ENCODE assay signal across 10 cellular contexts in genomic region chr12:644293-644639, GRCh38. TPM values are rescaled to one million over a fixed set of nuclear protein-coding genes. Genes with fewer than 3 reads are reported as not detected.
A peak's percentile ranks its signal among the peaks of the same experiment; 100 is the strongest.
DNase-seq lines count a peak whose midpoint lies in the region; ATAC-seq and TF ChIP-seq lines count a peak whose summit lies in the region.
"Had no signal": no experiment of that assay in that cellular context is flagged by ENCODE, and none has a peak within 500 bp of the region (broad histone marks: within the 10 kb centered on the region; RNA-seq: fewer than 3 reads in every experiment).

No MANE protein-coding gene starts in this region.

- peak overlapping the region; percentile 90 for H3K27ac Mint-ChIP-seq in T-helper 1 cell treated with Interleukin-12 subunit alpha and Interleukin-12 subunit beta and Interleukin-4 antibody, amounts not matched to agents 30 μg/mL and 1 μg/mL, for 36 hours
- no peak overlapping the region for H3K27ac Mint-ChIP-seq in WTC11
- no peak overlapping the region for H3K27ac Mint-ChIP-seq in stimulated activated naive B cell treated with anti-CD40 and anti-IgM and Interleukin-4, amounts not matched to agents 10 μg/mL and 1 μg/mL and 100 μg/mL, for 72 hours

- H3K79me2 ChIP-seq in hepatocyte = no peaks in the 10 kb centered on the region

- H3K4me2 ChIP-seq in hepatocyte = peak overlapping the region; percentile 94

- no peaks in the 10 kb centered on the region for H3K9me3 ChIP-seq in hepatocyte (ENCODE audit: low read depth)

- H3K36me3 ChIP-seq in hepatocyte (replicated peaks; ENCODE audit: insufficient read depth, low read depth) = no peaks in the 10 kb centered on the region

- ATAC-seq in WTC11 (no peak), HG03139 (IDR thresholded peaks at IDR 0.05; ENCODE audit: unreplicated experiment) (no peak), GM21367 (IDR thresholded peaks at IDR 0.05; ENCODE audit: unreplicated experiment) (no peak)
- no peak for ATAC-seq in stimulated activated naive B cell treated with anti-CD40 and anti-IgM and Interleukin-4, amounts not matched to agents 10 μg/mL and 1 μg/mL and 100 μg/mL, for 72 hours (replicated peaks)

- H3K9me2 ChIP-seq in hepatocyte (replicated peaks; ENCODE audit: insufficient read depth) = no peaks in the 10 kb centered on the region

- CTCF ChIA-PET in WTC11 (lab: Charles Lee) = interaction anchor here (2.5 kb wide), 1 partner anchor 107 kb away, joined by 23 read pairs; no protein-coding TSS in a partner anchor

- H3K36me3 Mint-ChIP-seq in T-helper 1 cell treated with Interleukin-12 subunit alpha and Interleukin-12 subunit beta and Interleukin-4 antibody, amounts not matched to agents 30 μg/mL and 1 μg/mL, for 36 hours (ENCODE audit: low read depth) = peaks cover 8% of the 10 kb centered on the region
- no peaks in the 10 kb centered on the region for H3K36me3 Mint-ChIP-seq in WTC11
- peaks cover 6 to 14% of the 10 kb centered on the region in 2 donors for H3K36me3 Mint-ChIP-seq in stimulated activated naive B cell treated with anti-CD40 and anti-IgM and Interleukin-4, amounts not matched to agents 10 μg/mL and 1 μg/mL and 100 μg/mL, for 72 hours

- H3K4me3 ChIP-seq in hepatocyte = no peak overlapping the region

- WGBS in hepatocyte (ENCODE audit: low lambda C conversion rate, missing lambda C conversion rate) = 94% methylated on average over 6 of the region's 6 CpGs

- no peaks in the 10 kb centered on the region for H3K27me3 ChIP-seq in hepatocyte

- TF ChIP-seq CTCF in WTC11 (IDR thresholded peaks at IDR 0.05) (no peak), hepatocyte (IDR thresholded peaks at IDR 0.05; ENCODE audit: poor library complexity) (no peak)

- H3K9me3 Mint-ChIP-seq in T-helper 1 cell treated with Interleukin-12 subunit alpha and Interleukin-12 subunit beta and Interleukin-4 antibody, amounts not matched to agents 30 μg/mL and 1 μg/mL, for 36 hours = no peaks in the 10 kb centered on the region
- H3K9me3 Mint-ChIP-seq in WTC11 = no peaks in the 10 kb centered on the region
- no peaks in the 10 kb centered on the region for H3K9me3 Mint-ChIP-seq in stimulated activated naive B cell treated with anti-CD40 and anti-IgM and Interleukin-4, amounts not matched to agents 10 μg/mL and 1 μg/mL and 100 μg/mL, for 72 hours

- H4K20me1 ChIP-seq in hepatocyte (ENCODE audit: insufficient read depth, poor library complexity, severe bottlenecking) = no peaks in the 10 kb centered on the region

- H3K27me3 Mint-ChIP-seq in T-helper 1 cell treated with Interleukin-12 subunit alpha and Interleukin-12 subunit beta and Interleukin-4 antibody, amounts not matched to agents 30 μg/mL and 1 μg/mL, for 36 hours (ENCODE audit: low read depth) = no peaks in the 10 kb centered on the region
- H3K27me3 Mint-ChIP-seq in WTC11 (ENCODE audit: low read depth) = no peaks in the 10 kb centered on the region
- no peaks in the 10 kb centered on the region for H3K27me3 Mint-ChIP-seq in stimulated activated naive B cell treated with anti-CD40 and anti-IgM and Interleukin-4, amounts not matched to agents 10 μg/mL and 1 μg/mL and 100 μg/mL, for 72 hours

- peaks cover 37% of the 10 kb centered on the region for H3K4me1 Mint-ChIP-seq in T-helper 1 cell treated with Interleukin-12 subunit alpha and Interleukin-12 subunit beta and Interleukin-4 antibody, amounts not matched to agents 30 μg/mL and 1 μg/mL, for 36 hours (ENCODE audit: low read depth)
- peaks cover 7% of the 10 kb centered on the region for H3K4me1 Mint-ChIP-seq in WTC11
- peaks cover 28 to 77% of the 10 kb centered on the region in 2 donors for H3K4me1 Mint-ChIP-seq in stimulated activated naive B cell treated with anti-CD40 and anti-IgM and Interleukin-4, amounts not matched to agents 10 μg/mL and 1 μg/mL and 100 μg/mL, for 72 hours

- H2AFZ ChIP-seq in hepatocyte = no peak overlapping the region

- POLR2A ChIA-PET in WTC11 (lab: Charles Lee) = no interaction called here

- H3K4me1 ChIP-seq in hepatocyte (ENCODE audit: insufficient read depth) = peaks cover 27% of the 10 kb centered on the region

- no peak overlapping the region for H3K27ac ChIP-seq in hepatocyte
- H3K27ac ChIP-seq: 22Rv1 had no signal

- peak overlapping the region; percentile 75 for H3K4me3 Mint-ChIP-seq in T-helper 1 cell treated with Interleukin-12 subunit alpha and Interleukin-12 subunit beta and Interleukin-4 antibody, amounts not matched to agents 30 μg/mL and 1 μg/mL, for 36 hours
- H3K4me3 Mint-ChIP-seq in WTC11 = peak overlapping the region; percentile 61
- peak overlapping the region; percentile 83 to 90 for H3K4me3 Mint-ChIP-seq in stimulated activated naive B cell treated with anti-CD40 and anti-IgM and Interleukin-4, amounts not matched to agents 10 μg/mL and 1 μg/mL and 100 μg/mL, for 72 hours

- DNase-seq in T-helper 1 cell (no peak), WTC11 (ENCODE audit: low spot score) (no peak), hepatocyte (ENCODE audit: low spot score) (no peak), GM19240 (ENCODE audit: insufficient read length, low spot score) (no peak)
- no peak for DNase-seq in stimulated activated naive B cell treated with anti-CD40 and anti-IgM and Interleukin-4, amounts not matched to agents 10 μg/mL and 1 μg/mL and 100 μg/mL, for 72 hours
- DNase-seq: NCI-H1048 had no signal

TF ChIP-seq in WTC11, 78 proteins besides CTCF, POLR2A, EP300 and RAD21 (continues in another document):
- TF ChIP-seq ZNF396 (CRISPR knock-in tag; IDR thresholded peaks at IDR 0.05; ENCODE audit: borderline replicate concordance) (no peak), ATF6 (CRISPR knock-in tag; IDR thresholded peaks at IDR 0.05) (no peak), TCF7 (CRISPR knock-in tag; IDR thresholded peaks at IDR 0.05; ENCODE audit: low read depth) (no peak), GTF2I (CRISPR knock-in tag; conservative IDR thresholded peaks at IDR 0.05) (no peak), ZNF219 (CRISPR knock-in tag; IDR thresholded peaks at IDR 0.05; ENCODE audit: borderline replicate concordance) (no peak), NFYB (CRISPR knock-in tag; conservative IDR thresholded peaks at IDR 0.05; ENCODE audit: low read depth) (no peak), FOXK1 (CRISPR knock-in tag; IDR thresholded peaks at IDR 0.05) (no peak)
- TF ChIP-seq, protein P1, sequence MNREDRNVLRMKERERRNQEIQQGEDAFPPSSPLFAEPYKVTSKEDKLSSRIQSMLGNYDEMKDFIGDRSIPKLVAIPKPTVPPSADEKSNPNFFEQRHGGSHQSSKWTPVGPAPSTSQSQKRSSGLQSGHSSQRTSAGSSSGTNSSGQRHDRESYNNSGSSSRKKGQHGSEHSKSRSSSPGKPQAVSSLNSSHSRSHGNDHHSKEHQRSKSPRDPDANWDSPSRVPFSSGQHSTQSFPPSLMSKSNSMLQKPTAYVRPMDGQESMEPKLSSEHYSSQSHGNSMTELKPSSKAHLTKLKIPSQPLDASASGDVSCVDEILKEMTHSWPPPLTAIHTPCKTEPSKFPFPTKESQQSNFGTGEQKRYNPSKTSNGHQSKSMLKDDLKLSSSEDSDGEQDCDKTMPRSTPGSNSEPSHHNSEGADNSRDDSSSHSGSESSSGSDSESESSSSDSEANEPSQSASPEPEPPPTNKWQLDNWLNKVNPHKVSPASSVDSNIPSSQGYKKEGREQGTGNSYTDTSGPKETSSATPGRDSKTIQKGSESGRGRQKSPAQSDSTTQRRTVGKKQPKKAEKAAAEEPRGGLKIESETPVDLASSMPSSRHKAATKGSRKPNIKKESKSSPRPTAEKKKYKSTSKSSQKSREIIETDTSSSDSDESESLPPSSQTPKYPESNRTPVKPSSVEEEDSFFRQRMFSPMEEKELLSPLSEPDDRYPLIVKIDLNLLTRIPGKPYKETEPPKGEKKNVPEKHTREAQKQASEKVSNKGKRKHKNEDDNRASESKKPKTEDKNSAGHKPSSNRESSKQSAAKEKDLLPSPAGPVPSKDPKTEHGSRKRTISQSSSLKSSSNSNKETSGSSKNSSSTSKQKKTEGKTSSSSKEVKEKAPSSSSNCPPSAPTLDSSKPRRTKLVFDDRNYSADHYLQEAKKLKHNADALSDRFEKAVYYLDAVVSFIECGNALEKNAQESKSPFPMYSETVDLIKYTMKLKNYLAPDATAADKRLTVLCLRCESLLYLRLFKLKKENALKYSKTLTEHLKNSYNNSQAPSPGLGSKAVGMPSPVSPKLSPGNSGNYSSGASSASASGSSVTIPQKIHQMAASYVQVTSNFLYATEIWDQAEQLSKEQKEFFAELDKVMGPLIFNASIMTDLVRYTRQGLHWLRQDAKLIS (CRISPR knock-in tag; IDR thresholded peaks at IDR 0.05; ENCODE audit: borderline replicate concordance) = no peak
- TF ChIP-seq, protein P2, sequence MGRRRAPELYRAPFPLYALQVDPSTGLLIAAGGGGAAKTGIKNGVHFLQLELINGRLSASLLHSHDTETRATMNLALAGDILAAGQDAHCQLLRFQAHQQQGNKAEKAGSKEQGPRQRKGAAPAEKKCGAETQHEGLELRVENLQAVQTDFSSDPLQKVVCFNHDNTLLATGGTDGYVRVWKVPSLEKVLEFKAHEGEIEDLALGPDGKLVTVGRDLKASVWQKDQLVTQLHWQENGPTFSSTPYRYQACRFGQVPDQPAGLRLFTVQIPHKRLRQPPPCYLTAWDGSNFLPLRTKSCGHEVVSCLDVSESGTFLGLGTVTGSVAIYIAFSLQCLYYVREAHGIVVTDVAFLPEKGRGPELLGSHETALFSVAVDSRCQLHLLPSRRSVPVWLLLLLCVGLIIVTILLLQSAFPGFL (CRISPR knock-in tag; IDR thresholded peaks at IDR 0.05; ENCODE audit: borderline replicate concordance) = no peak

RNA-seq across cellular contexts. Expression of gene NINJ2, which starts 19.0 kb away (rescaled TPM):
- total RNA-seq in WTC11 (2021) (0.41 to 0.73 TPM (median 0.42 TPM) in 3 replicates), hepatocyte (0.70 and 0.92 TPM in 2 replicates)
- 2.1 and 3.9 TPM in 2 replicates for polyA plus RNA-seq in hepatocyte
